In the genomic region with DNA sequence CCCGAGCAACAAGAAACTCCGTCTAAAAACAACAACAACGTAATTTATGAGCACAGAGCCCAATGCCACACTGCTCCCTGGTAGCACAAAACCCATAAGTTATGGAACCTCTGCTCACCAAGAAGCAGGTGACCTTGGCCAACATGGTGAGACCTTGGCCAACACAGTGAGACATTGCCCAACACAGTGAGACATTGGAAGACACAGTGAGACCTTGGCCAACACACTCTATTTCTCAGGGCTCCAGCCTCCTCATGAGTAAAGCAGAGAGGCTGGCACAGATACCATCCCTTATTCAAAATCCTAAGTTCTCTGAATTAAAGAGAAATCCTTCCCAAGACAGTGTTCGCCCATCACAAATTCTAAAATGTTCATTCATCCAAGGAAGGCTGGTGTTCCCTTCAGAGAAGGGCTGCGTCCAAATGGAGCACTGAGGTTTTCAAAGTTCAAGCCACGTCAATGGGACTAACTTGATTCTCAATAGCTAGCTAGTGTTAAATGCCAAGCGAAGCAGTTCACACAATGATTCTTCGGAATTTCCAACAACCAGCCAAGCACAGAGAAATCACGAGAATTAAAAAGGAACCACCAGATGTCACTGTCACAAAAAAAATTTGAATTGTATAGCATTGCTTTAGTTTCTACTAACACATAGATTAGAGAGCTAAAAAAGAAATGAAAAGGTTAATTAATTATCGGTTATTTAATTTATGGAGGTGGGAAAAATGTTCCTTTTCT, we compare ENCODE assay signal across 8 cellular contexts. TPM values are rescaled to one million over a fixed set of nuclear protein-coding genes. Genes with fewer than 3 reads are reported as not detected.
DNase-seq lines count a peak whose midpoint lies in the region; ATAC-seq, FAIRE-seq and TF ChIP-seq lines count a peak whose summit lies in the region.

No MANE protein-coding gene starts in this region.

- no peak overlapping the region for H3K9ac ChIP-seq in HepG2 (ENCODE audit: insufficient read depth, low read depth, low read length)

- no peak overlapping the region for H3K4me3 ChIP-seq in HepG2 (replicated peaks in 1 of 3; ENCODE audit: insufficient read depth in 1 of 3, low read depth in 2 of 3, low read length in 3 of 3)
- no peak overlapping the region for H3K4me3 ChIP-seq in coronary artery

- intact Hi-C loops in HepG2 (cut with micrococcal nuclease; ENCODE audit: unreplicated experiment), result loop anchor here (2.0 kb wide), 1 partner anchor 139 kb away; no protein-coding TSS in a partner anchor

- CTCF ChIA-PET in HepG2 (lab: Yijun Ruan, JAX; ENCODE audit: low intra/inter-chr PET ratio, low total read pairs), result interaction anchor here (1.6 kb wide), 1 partner anchor 329 kb away, joined by 4 read pairs; no protein-coding TSS in a partner anchor

- ATAC-seq in HepG2, result no peak

- H2AFZ ChIP-seq in HepG2 (ENCODE audit: low read length), result no peak overlapping the region

- 84% methylated on average over 10 of the region's 10 CpGs for WGBS in HepG2 (ENCODE audit: low lambda C conversion rate)

- H3K4me1 ChIP-seq in HepG2 (ENCODE audit: insufficient read depth, low read length), result peaks cover 71% of the 10 kb centered on the region

- TF ChIP-seq EP300 in HepG2 (IDR thresholded peaks at IDR 0.05; ENCODE audit: low read depth in 2 of 2, low read length in 2 of 2), result no peak
- TF ChIP-seq EP300 in HepG2 (CRISPR knock-in tag; IDR thresholded peaks at IDR 0.05; ENCODE audit: borderline replicate concordance), result no peak

- H3K27ac ChIP-seq in HepG2 (ENCODE audit: extremely low read length, insufficient read depth, low read length) (no peak overlapping the region), coronary artery (no peak overlapping the region)

- POLR2A ChIA-PET in HepG2 (lab: Yijun Ruan, JAX), result no interaction called here

- no peak for TF ChIP-seq POLR2A in HepG2 (IDR thresholded peaks at IDR 0.05; ENCODE audit: insufficient read depth in 1 of 2, low read depth in 2 of 2, low read length in 2 of 2)

- no peak overlapping the region for H3K4me2 ChIP-seq in HepG2 (ENCODE audit: low read depth, low read length)

- TF ChIP-seq CTCF in HepG2 (CRISPR knock-in tag; IDR thresholded peaks at IDR 0.05), result peak; percentile 40
- TF ChIP-seq CTCF in coronary artery (IDR thresholded peaks at IDR 0.05), result no peak

- no peaks in the 10 kb centered on the region for H3K9me3 ChIP-seq in HepG2 (ENCODE audit: low read length)

- no peaks in the 10 kb centered on the region for H4K20me1 ChIP-seq in HepG2 (ENCODE audit: insufficient read depth, low read length)

- H3K27me3 ChIP-seq in HepG2 (ENCODE audit: control insufficient read depth in 1 of 2, insufficient read depth in 2 of 2, low read length in 2 of 2), result no peaks in the 10 kb centered on the region

- no TSS peak for BruUV-seq in HepG2 (replicated peaks; lab: Mats Ljungman, UMichigan)

- peaks cover 0 to 6% of the 10 kb centered on the region in 2 experiments; a peak in 3 of 5 replicates for H3K36me3 ChIP-seq in HepG2 (replicated peaks in 1 of 2; ENCODE audit: control insufficient read depth in 1 of 2, insufficient read depth in 2 of 2, low read length in 2 of 2)

- TF ChIP-seq RAD21 in HepG2 (CRISPR knock-in tag; IDR thresholded peaks at IDR 0.05), result no peak

- in situ Hi-C loops in HepG2 (cut with HindIII; ENCODE audit: extremely low pct_ligation_motif_present, low pct_unique_long_range_greater_than_20kb), result loop anchor here (25.0 kb wide), 1 partner anchor 135 kb away; a partner anchor contains a TSS

- DNase-seq in NCI-H1417 (lab: John Stamatoyannopoulos, UW), result peak in 2 of 3 experiments; percentile 15 to 49
- no peak for DNase-seq in NCI-H1417 treated with DMSO at 0.1 percent for 48 hours (lab: John Stamatoyannopoulos, UW)
- DNase-seq in HT-29 (ENCODE audit: low spot score), result peak; percentile 68
- DNase-seq in amniotic epithelial cell (ENCODE audit: low read depth), result peak; percentile 26
- DNase-seq in HepG2 (ENCODE audit: low spot score), result peak; percentile 15
- no peak for DNase-seq in activated naive CD4-positive, alpha-beta T cell treated with Interleukin-2 at 50 U/mL for 16 hours
- no peak for DNase-seq in GF-D8 (lab: John Stamatoyannopoulos, UW)
- DNase-seq in coronary artery (ENCODE audit: low spot score), result no peak

- no peak for FAIRE-seq in HepG2 (lab: Jason Lieb, UNC)

- H3K79me2 ChIP-seq in HepG2 (ENCODE audit: insufficient read depth, low read length), result peaks cover 47% of the 10 kb centered on the region

TF ChIP-seq in HepG2, 621 proteins besides CTCF, POLR2A, EP300 and RAD21:
- TF ChIP-seq ZNF713 (CRISPR knock-in tag; IDR thresholded peaks at IDR 0.05) (no peak), ZEB1 (IDR thresholded peaks at IDR 0.05; ENCODE audit: insufficient replicate concordance, low read depth) (no peak), STAG1 (CRISPR knock-in tag; IDR thresholded peaks at IDR 0.05) (peak; percentile 65), SMC3 (IDR thresholded peaks at IDR 0.05; ENCODE audit: low read length) (peak; percentile 39; the same call in 1 of the 2 replicates), ZNF256 (CRISPR knock-in tag; conservative IDR thresholded peaks at IDR 0.05) (no peak), ZNF577 (CRISPR knock-in tag; IDR thresholded peaks at IDR 0.05; ENCODE audit: borderline replicate concordance, low read depth) (no peak)

RNA-seq across cellular contexts. Expression of a gene that starts 29.4 kb away (rescaled TPM):
- 3.7 and 3.9 TPM in 2 replicates for total RNA-seq in HT-29 (2014; rRNA removed; shearing (Covaris generic))
- 18.5 and 19.4 TPM in 2 replicates for total RNA-seq in HepG2 (2016; rRNA removed; fragmentation: Illumina TruSeq; extraction: Trizol)
- 3.7 and 4.6 TPM in 2 replicates for total RNA-seq in HepG2 (2016; cell fraction: cytosol; rRNA removed; fragmentation: Illumina TruSeq; extraction: Trizol; ENCODE audit: low read depth)
- total RNA-seq in HepG2 (2016; cell fraction: insoluble cytoplasmic fraction; rRNA removed; fragmentation: Illumina TruSeq; extraction: Trizol), result 19.8 and 20.5 TPM in 2 replicates
- total RNA-seq in HepG2 (2016; cell fraction: membrane; rRNA removed; fragmentation: Illumina TruSeq; extraction: Trizol), result 7.6 and 10.4 TPM in 2 replicates
- 28.5 and 32.5 TPM in 2 replicates for total RNA-seq in HepG2 (2016; cell fraction: nucleus; rRNA removed; fragmentation: Illumina TruSeq; extraction: Trizol)
- polyA plus RNA-seq in HepG2 (2011; rRNA removed), result 9.8 and 14.3 TPM in 2 replicates
- 4.3 and 4.7 TPM in 2 replicates for polyA plus RNA-seq in HepG2 (2011; cell fraction: cytosol; rRNA removed)
- 19.0 and 22.8 TPM in 2 replicates for polyA plus RNA-seq in HepG2 (2011; cell fraction: nucleus; rRNA removed)
- polyA plus RNA-seq in HepG2 (2012), result 5.4 and 7.7 TPM in 2 replicates
- polyA plus RNA-seq in HepG2 (2016; cell fraction: cytosol; fragmentation: Illumina TruSeq; extraction: Trizol; ENCODE audit: low read depth), result 1.6 and 1.8 TPM in 2 replicates
- 9.2 and 10.2 TPM in 2 replicates for polyA plus RNA-seq in HepG2 (2016; cell fraction: insoluble cytoplasmic fraction; fragmentation: Illumina TruSeq; extraction: Trizol; ENCODE audit: low read depth)
- polyA plus RNA-seq in HepG2 (2016; cell fraction: membrane; fragmentation: Illumina TruSeq; extraction: Trizol; ENCODE audit: low read depth), result 3.8 and 4.1 TPM in 2 replicates
- polyA plus RNA-seq in HepG2 (2016; cell fraction: nucleus; fragmentation: Illumina TruSeq; extraction: Trizol; ENCODE audit: insufficient read depth, low read depth), result 20.6 and 23.2 TPM in 2 replicates
- polyA minus RNA-seq in HepG2 (2011; rRNA and poly(A)+ RNA removed; ENCODE audit: low replicate concordance), result 0.61 and 32.6 TPM in 2 replicates
- polyA minus RNA-seq in HepG2 (2011; cell fraction: cytosol; rRNA and poly(A)+ RNA removed), result 14.8 and 15.7 TPM in 2 replicates
- polyA minus RNA-seq in HepG2 (2011; cell fraction: nucleus; rRNA and poly(A)+ RNA removed), result 59.2 and 75.3 TPM in 2 replicates

Comparison
In these comparisons a context has a peak if more than half of its experiments do, and no peak if none do; other contexts are left out.
1. DNase-seq: peak in NCI-H1417 (2 of 3), HT-29 (single experiment), amniotic epithelial cell (single experiment) and HepG2 (single experiment); none in NCI-H1417 treated with DMSO at 0.1 percent for 48 hours (single experiment), activated naive CD4-positive, alpha-beta T cell treated with Interleukin-2 at 50 U/mL for 16 hours (single experiment), GF-D8 (single experiment) and coronary artery (single experiment).